Comparison of ENCODE assay signal across 1 cellular context in genomic region chr10:52308251-52309031, GRCh38.
TF ChIP-seq lines count a peak whose summit lies in the region.

No MANE protein-coding gene starts in this region.

TF ChIP-seq in HepG2, 621 proteins besides CTCF, POLR2A, EP300 and RAD21 (continued from another document and continues in another):
- TF ChIP-seq ZNF687 (CRISPR knock-in tag; IDR thresholded peaks at IDR 0.05), result peak; percentile 90
- no peak for TF ChIP-seq ZNF367 (CRISPR knock-in tag; IDR thresholded peaks at IDR 0.05; ENCODE audit: borderline replicate concordance)
- TF ChIP-seq KLF13 (CRISPR knock-in tag; IDR thresholded peaks at IDR 0.05), result no peak
- peak; percentile 64; the same call in 1 of the 2 replicates for TF ChIP-seq ZBTB26 (CRISPR knock-in tag; IDR thresholded peaks at IDR 0.05; ENCODE audit: borderline replicate concordance)
- no peak for TF ChIP-seq ZNF652 (CRISPR knock-in tag; IDR thresholded peaks at IDR 0.05; ENCODE audit: borderline replicate concordance, low read depth)
- no peak for TF ChIP-seq GPN1 (CRISPR knock-in tag; IDR thresholded peaks at IDR 0.05; ENCODE audit: borderline replicate concordance)
- no peak for TF ChIP-seq PAF1 (CRISPR knock-in tag; IDR thresholded peaks at IDR 0.05)
- TF ChIP-seq ZC3H13 (CRISPR knock-in tag; IDR thresholded peaks at IDR 0.05), result no peak
- TF ChIP-seq SOX6 (IDR thresholded peaks at IDR 0.05), result no peak
- TF ChIP-seq SOX6 (CRISPR knock-in tag; IDR thresholded peaks at IDR 0.05), result peak; percentile 77
- no peak for TF ChIP-seq ZMYM2 (CRISPR knock-in tag; IDR thresholded peaks at IDR 0.05)
- TF ChIP-seq ELK4 (CRISPR knock-in tag; IDR thresholded peaks at IDR 0.05; ENCODE audit: borderline replicate concordance), result no peak
- TF ChIP-seq KLF12 (CRISPR knock-in tag; IDR thresholded peaks at IDR 0.05; ENCODE audit: borderline replicate concordance), result 0 out of 2 replicates have a peak, but pooled peaks have one; percentile 33
- TF ChIP-seq ZNF558 (CRISPR knock-in tag; IDR thresholded peaks at IDR 0.05; ENCODE audit: borderline replicate concordance), result no peak
- no peak for TF ChIP-seq PAWR (CRISPR knock-in tag; IDR thresholded peaks at IDR 0.05; ENCODE audit: borderline replicate concordance)
- peak; percentile 42 for TF ChIP-seq XRCC5 (optimal IDR thresholded peaks at IDR 0.05; ENCODE audit: low read length)
- TF ChIP-seq ZNF563 (CRISPR knock-in tag; IDR thresholded peaks at IDR 0.05), result peak; percentile 68
- TF ChIP-seq DDIT3 (CRISPR knock-in tag; IDR thresholded peaks at IDR 0.05), result no peak
- TF ChIP-seq ZNF674 (CRISPR knock-in tag; IDR thresholded peaks at IDR 0.05; ENCODE audit: low read depth), result no peak
- TF ChIP-seq NR2F2 (IDR thresholded peaks at IDR 0.05; ENCODE audit: borderline replicate concordance, low read depth), result peak; percentile 31; the same call in 1 of the 2 replicates
- no peak; the same call in 1 of the 2 replicates for TF ChIP-seq IRF2 (CRISPR knock-in tag; IDR thresholded peaks at IDR 0.05)
- peak; percentile 91 for TF ChIP-seq FOXC1 (CRISPR knock-in tag; IDR thresholded peaks at IDR 0.05; ENCODE audit: borderline replicate concordance)
- TF ChIP-seq ZNF713 (CRISPR knock-in tag; IDR thresholded peaks at IDR 0.05), result no peak
- TF ChIP-seq RFX5 (IDR thresholded peaks at IDR 0.05; ENCODE audit: low read depth, low read length), result no peak
- TF ChIP-seq TAF15 (IDR thresholded peaks at IDR 0.05; ENCODE audit: low read depth, low read length, poor library complexity, severe bottlenecking), result no peak
- TF ChIP-seq CENPT (CRISPR knock-in tag; IDR thresholded peaks at IDR 0.05; ENCODE audit: low read depth), result no peak
- TF ChIP-seq ETV6 (CRISPR knock-in tag; conservative IDR thresholded peaks at IDR 0.05), result no peak
- TF ChIP-seq ZFP91 (CRISPR knock-in tag; IDR thresholded peaks at IDR 0.05; ENCODE audit: borderline replicate concordance), result peak; percentile 81; the same call in 1 of the 2 replicates
- no peak for TF ChIP-seq SP2 (CRISPR knock-in tag; IDR thresholded peaks at IDR 0.05)
- no peak for TF ChIP-seq ARNT (IDR thresholded peaks at IDR 0.05)
- no peak for TF ChIP-seq ESRRA (CRISPR knock-in tag; IDR thresholded peaks at IDR 0.05; ENCODE audit: low read depth)
- TF ChIP-seq HOXA3 (CRISPR knock-in tag; IDR thresholded peaks at IDR 0.05), result peak; percentile 76
- TF ChIP-seq SNAPC5 (CRISPR knock-in tag; IDR thresholded peaks at IDR 0.05; ENCODE audit: borderline replicate concordance), result no peak
- TF ChIP-seq TOPORS (CRISPR knock-in tag; IDR thresholded peaks at IDR 0.05), result no peak
- no peak for TF ChIP-seq ZNF512 (CRISPR knock-in tag; IDR thresholded peaks at IDR 0.05)
- TF ChIP-seq NFIC (IDR thresholded peaks at IDR 0.05; ENCODE audit: low read length), result 0 out of 2 replicates have a peak, but pooled peaks have one; percentile 43
- peak; percentile 52; the same call in 1 of the 2 replicates for TF ChIP-seq RFXAP (CRISPR knock-in tag; IDR thresholded peaks at IDR 0.05; ENCODE audit: borderline replicate concordance)
- TF ChIP-seq ZNF75D (CRISPR knock-in tag; IDR thresholded peaks at IDR 0.05; ENCODE audit: borderline replicate concordance), result no peak
- TF ChIP-seq SKI (IDR thresholded peaks at IDR 0.05; ENCODE audit: partially characterized antibody), result no peak
- no peak for TF ChIP-seq PHF5A (CRISPR knock-in tag; IDR thresholded peaks at IDR 0.05; ENCODE audit: low read depth, unreplicated experiment)
- no peak for TF ChIP-seq DMTF1 (CRISPR knock-in tag; IDR thresholded peaks at IDR 0.05)
- TF ChIP-seq MXI1 (IDR thresholded peaks at IDR 0.05; ENCODE audit: borderline replicate concordance, low read depth, low read length), result no peak
- no peak for TF ChIP-seq ZNF180 (CRISPR knock-in tag; IDR thresholded peaks at IDR 0.05; ENCODE audit: borderline replicate concordance, low read depth)
- TF ChIP-seq TRIM24 (CRISPR knock-in tag; IDR thresholded peaks at IDR 0.05), result no peak
- TF ChIP-seq MAF1 (CRISPR knock-in tag; IDR thresholded peaks at IDR 0.05; ENCODE audit: borderline replicate concordance), result no peak
- TF ChIP-seq EEA1 (CRISPR knock-in tag; IDR thresholded peaks at IDR 0.05; ENCODE audit: borderline replicate concordance), result no peak
- no peak for TF ChIP-seq ZNF460 (CRISPR knock-in tag; IDR thresholded peaks at IDR 0.05; ENCODE audit: borderline replicate concordance)
- no peak for TF ChIP-seq HOXA9 (CRISPR knock-in tag; IDR thresholded peaks at IDR 0.05; ENCODE audit: borderline replicate concordance)
- no peak for TF ChIP-seq POLR2AphosphoS2 (IDR thresholded peaks at IDR 0.05; ENCODE audit: low read depth, low read length)
- TF ChIP-seq ZNF296 (CRISPR knock-in tag; conservative IDR thresholded peaks at IDR 0.05), result no peak
- 0 out of 2 replicates have a peak, but pooled peaks have one; percentile 9 for TF ChIP-seq MIXL1 (CRISPR knock-in tag; IDR thresholded peaks at IDR 0.05)
- TF ChIP-seq SALL2 (CRISPR knock-in tag; IDR thresholded peaks at IDR 0.05), result peak; percentile 70; the same call in 1 of the 2 replicates
- TF ChIP-seq IKZF1 (IDR thresholded peaks at IDR 0.05), result no peak
- no peak for TF ChIP-seq ZNF451 (CRISPR knock-in tag; IDR thresholded peaks at IDR 0.05)
- no peak; the same call in 1 of the 2 replicates for TF ChIP-seq FOSL2 (CRISPR knock-in tag; IDR thresholded peaks at IDR 0.05)
- TF ChIP-seq RFXANK (CRISPR knock-in tag; IDR thresholded peaks at IDR 0.05), result no peak
- TF ChIP-seq NFE2L1 (CRISPR knock-in tag; IDR thresholded peaks at IDR 0.05; ENCODE audit: borderline replicate concordance), result no peak
- TF ChIP-seq TGIF2 (CRISPR knock-in tag; IDR thresholded peaks at IDR 0.05), result no peak; the same call in 1 of the 2 replicates
- TF ChIP-seq ZNF598 (CRISPR knock-in tag; IDR thresholded peaks at IDR 0.05; ENCODE audit: borderline replicate concordance), result peak; percentile 78; the same call in 1 of the 2 replicates
- no peak for TF ChIP-seq KDM4B (CRISPR knock-in tag; IDR thresholded peaks at IDR 0.05)
- TF ChIP-seq NFKB2 (CRISPR knock-in tag; IDR thresholded peaks at IDR 0.05; ENCODE audit: borderline replicate concordance), result 0 out of 2 replicates have a peak, but pooled peaks have one; percentile 59
- TF ChIP-seq ZNF737 (CRISPR knock-in tag; IDR thresholded peaks at IDR 0.05; ENCODE audit: borderline replicate concordance), result no peak
- peak; percentile 59; the same call in 1 of the 2 replicates for TF ChIP-seq SP140L (CRISPR knock-in tag; IDR thresholded peaks at IDR 0.05; ENCODE audit: borderline replicate concordance)
- TF ChIP-seq ZEB1 (IDR thresholded peaks at IDR 0.05; ENCODE audit: insufficient replicate concordance, low read depth), result no peak
- TF ChIP-seq HHEX (CRISPR knock-in tag; IDR thresholded peaks at IDR 0.05), result no peak
- TF ChIP-seq ZNF275 (CRISPR knock-in tag; IDR thresholded peaks at IDR 0.05; ENCODE audit: borderline replicate concordance), result no peak; the same call in 1 of the 2 replicates
- no peak for TF ChIP-seq NPAS2 (CRISPR knock-in tag; IDR thresholded peaks at IDR 0.05; ENCODE audit: borderline replicate concordance)
